1 cellular context compared by ENCODE assay signal in the genomic region with DNA sequence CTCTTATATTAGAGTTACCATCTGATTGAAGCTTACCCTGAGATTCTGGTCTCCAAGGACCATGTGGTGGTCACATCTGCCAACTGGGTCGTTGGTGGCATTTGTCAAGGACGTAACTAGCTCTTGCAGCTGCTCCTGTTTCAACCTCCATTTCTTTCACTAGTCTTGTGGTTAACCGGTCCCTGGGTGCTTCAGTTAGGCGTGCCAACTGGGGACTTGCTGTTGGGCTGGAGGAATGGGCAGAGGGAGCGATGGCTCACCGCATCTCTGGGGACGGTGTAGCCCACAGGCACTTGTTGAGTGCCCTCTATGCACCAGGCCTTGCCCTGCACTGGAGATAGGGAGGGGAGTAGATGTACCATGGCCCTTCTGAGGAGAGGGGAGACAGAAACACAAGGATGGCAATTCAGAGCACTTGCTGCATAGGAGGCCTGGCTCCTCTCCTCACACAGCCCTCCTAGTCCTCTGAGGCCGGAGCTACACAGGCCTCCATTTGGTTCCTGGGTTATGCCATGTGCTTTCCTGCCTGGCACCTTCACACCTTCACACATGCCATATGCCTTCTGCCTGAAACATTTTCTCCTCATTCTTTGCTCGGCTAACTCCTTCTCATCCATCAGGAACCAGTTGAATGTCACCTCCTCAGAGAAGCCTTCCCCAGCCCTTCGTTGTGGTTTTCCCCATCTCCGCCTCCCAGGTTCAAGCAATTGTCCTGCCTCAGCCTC.
TF ChIP-seq lines count a peak whose summit lies in the region.

No MANE protein-coding gene starts in this region.

TF ChIP-seq in HepG2, 621 proteins besides CTCF, POLR2A, EP300 and RAD21 (continues in another document):
- TF ChIP-seq RBM22 (optimal IDR thresholded peaks at IDR 0.05; ENCODE audit: low read length) (peak; percentile 11), CC2D1A (CRISPR knock-in tag; IDR thresholded peaks at IDR 0.05) (no peak), KDM5B (CRISPR knock-in tag; IDR thresholded peaks at IDR 0.05; ENCODE audit: borderline replicate concordance) (peak; percentile 52; the same call in 1 of the 2 replicates), ZBTB37 (CRISPR knock-in tag; IDR thresholded peaks at IDR 0.05) (no peak), NRL (CRISPR knock-in tag; IDR thresholded peaks at IDR 0.05; ENCODE audit: borderline replicate concordance) (0 out of 2 replicates have a peak, but pooled peaks have one; percentile 56), LCORL (IDR thresholded peaks at IDR 0.05) (no peak), LCORL (CRISPR knock-in tag; IDR thresholded peaks at IDR 0.05) (no peak), JUN (CRISPR knock-in tag; IDR thresholded peaks at IDR 0.05) (no peak), ZNF609 (CRISPR knock-in tag; IDR thresholded peaks at IDR 0.05; ENCODE audit: borderline replicate concordance) (peak; percentile 10; the same call in 1 of the 2 replicates), ZNF710 (CRISPR knock-in tag; IDR thresholded peaks at IDR 0.05; ENCODE audit: borderline replicate concordance) (0 out of 2 replicates have a peak, but pooled peaks have one; percentile 14), SIX4 (CRISPR knock-in tag; IDR thresholded peaks at IDR 0.05) (no peak), MYC (CRISPR knock-in tag; IDR thresholded peaks at IDR 0.05; ENCODE audit: borderline replicate concordance) (peak; percentile 7; the same call in 1 of the 2 replicates), ZNF224 (CRISPR knock-in tag; IDR thresholded peaks at IDR 0.05) (0 out of 2 replicates have a peak, but pooled peaks have one; percentile 63), ZNF274 (CRISPR knock-in tag; IDR thresholded peaks at IDR 0.05) (peak; percentile 57; the same call in 1 of the 2 replicates), TBP (CRISPR knock-in tag; IDR thresholded peaks at IDR 0.05) (no peak), FOXP1 (IDR thresholded peaks at IDR 0.05) (no peak), FOXP1 (CRISPR knock-in tag; IDR thresholded peaks at IDR 0.05) (no peak), ZNF619 (CRISPR knock-in tag; IDR thresholded peaks at IDR 0.05) (0 out of 2 replicates have a peak, but pooled peaks have one; percentile 13), NAIF1 (CRISPR knock-in tag; IDR thresholded peaks at IDR 0.05; ENCODE audit: borderline replicate concordance) (no peak), ZNF33B (CRISPR knock-in tag; IDR thresholded peaks at IDR 0.05) (0 out of 2 replicates have a peak, but pooled peaks have one; percentile 33), ZNF577 (CRISPR knock-in tag; IDR thresholded peaks at IDR 0.05; ENCODE audit: borderline replicate concordance, low read depth) (no peak), SRY (CRISPR knock-in tag; IDR thresholded peaks at IDR 0.05) (0 out of 2 replicates have a peak, but pooled peaks have one; percentile 37), SATB2 (CRISPR knock-in tag; IDR thresholded peaks at IDR 0.05) (no peak), ZNF317 (CRISPR knock-in tag; IDR thresholded peaks at IDR 0.05) (no peak), ZNF124 (CRISPR knock-in tag; IDR thresholded peaks at IDR 0.05) (no peak), ZNF280B (CRISPR knock-in tag; IDR thresholded peaks at IDR 0.05; ENCODE audit: borderline replicate concordance) (0 out of 2 replicates have a peak, but pooled peaks have one; percentile 36), HMGXB3 (CRISPR knock-in tag; IDR thresholded peaks at IDR 0.05; ENCODE audit: borderline replicate concordance) (no peak), MNT (IDR thresholded peaks at IDR 0.05) (peak; percentile 86), SNAI1 (CRISPR knock-in tag; IDR thresholded peaks at IDR 0.05; ENCODE audit: borderline replicate concordance) (no peak), CENPT (CRISPR knock-in tag; IDR thresholded peaks at IDR 0.05; ENCODE audit: low read depth) (no peak), TCF7L2 (IDR thresholded peaks at IDR 0.05; ENCODE audit: low read depth, low read length) (no peak)
- TF ChIP-seq, protein P1, sequence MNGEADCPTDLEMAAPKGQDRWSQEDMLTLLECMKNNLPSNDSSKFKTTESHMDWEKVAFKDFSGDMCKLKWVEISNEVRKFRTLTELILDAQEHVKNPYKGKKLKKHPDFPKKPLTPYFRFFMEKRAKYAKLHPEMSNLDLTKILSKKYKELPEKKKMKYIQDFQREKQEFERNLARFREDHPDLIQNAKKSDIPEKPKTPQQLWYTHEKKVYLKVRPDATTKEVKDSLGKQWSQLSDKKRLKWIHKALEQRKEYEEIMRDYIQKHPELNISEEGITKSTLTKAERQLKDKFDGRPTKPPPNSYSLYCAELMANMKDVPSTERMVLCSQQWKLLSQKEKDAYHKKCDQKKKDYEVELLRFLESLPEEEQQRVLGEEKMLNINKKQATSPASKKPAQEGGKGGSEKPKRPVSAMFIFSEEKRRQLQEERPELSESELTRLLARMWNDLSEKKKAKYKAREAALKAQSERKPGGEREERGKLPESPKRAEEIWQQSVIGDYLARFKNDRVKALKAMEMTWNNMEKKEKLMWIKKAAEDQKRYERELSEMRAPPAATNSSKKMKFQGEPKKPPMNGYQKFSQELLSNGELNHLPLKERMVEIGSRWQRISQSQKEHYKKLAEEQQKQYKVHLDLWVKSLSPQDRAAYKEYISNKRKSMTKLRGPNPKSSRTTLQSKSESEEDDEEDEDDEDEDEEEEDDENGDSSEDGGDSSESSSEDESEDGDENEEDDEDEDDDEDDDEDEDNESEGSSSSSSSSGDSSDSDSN (CRISPR knock-in tag; IDR thresholded peaks at IDR 0.05): 0 out of 2 replicates have a peak, but pooled peaks have one; percentile 6
- TF ChIP-seq, protein P2, sequence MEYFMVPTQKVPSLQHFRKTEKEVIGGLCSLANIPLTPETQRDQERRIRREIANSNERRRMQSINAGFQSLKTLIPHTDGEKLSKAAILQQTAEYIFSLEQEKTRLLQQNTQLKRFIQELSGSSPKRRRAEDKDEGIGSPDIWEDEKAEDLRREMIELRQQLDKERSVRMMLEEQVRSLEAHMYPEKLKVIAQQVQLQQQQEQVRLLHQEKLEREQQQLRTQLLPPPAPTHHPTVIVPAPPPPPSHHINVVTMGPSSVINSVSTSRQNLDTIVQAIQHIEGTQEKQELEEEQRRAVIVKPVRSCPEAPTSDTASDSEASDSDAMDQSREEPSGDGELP (IDR thresholded peaks at IDR 0.05; ENCODE audit: borderline replicate concordance, low read depth): no peak
